ENCODE assay signal across 17 cellular contexts in genomic region chr15:66872394-66872793, GRCh38.
"Had no signal": no experiment of that assay in that cellular context is flagged by ENCODE, and none has a peak within 500 bp of the region (broad histone marks: within the 10 kb centered on the region; RNA-seq: fewer than 3 reads in every experiment).

No MANE protein-coding gene starts in this region.

- H3K27ac Mint-ChIP-seq: activated CD4-positive, alpha-beta memory T cell treated with anti-CD3 and anti-CD28 coated beads, Interleukin-2, amount 10 ng/mL, durations not matched to agents 7 days and 5 days; brain; dendritic cell treated with granulocyte-macrophage colony-stimulating factor and Interleukin-4, amounts not matched to agents 40 ng/mL and 50 ng/mL, for 4 days; effector memory CD8-positive, alpha-beta T cell; mesothelial cell of epicardium; stimulated activated naive B cell treated with anti-CD40 and anti-IgM and Interleukin-4, amounts not matched to agents 10 μg/mL and 1 μg/mL and 100 μg/mL, for 72 hours had no signal

- H3K4me3 ChIP-seq: hepatocyte, transverse colon had no signal

- H3K27me3 ChIP-seq: hepatocyte, transverse colon had no signal

- H3K79me2 ChIP-seq: hepatocyte, parathyroid adenoma had no signal

- H3K9me3 ChIP-seq: transverse colon had no signal

- H3K4me3 Mint-ChIP-seq: activated CD4-positive, alpha-beta memory T cell treated with anti-CD3 and anti-CD28 coated beads, Interleukin-2, amount 10 ng/mL, durations not matched to agents 7 days and 5 days; brain; central memory CD8-positive, alpha-beta T cell; dendritic cell treated with granulocyte-macrophage colony-stimulating factor and Interleukin-4, amounts not matched to agents 40 ng/mL and 50 ng/mL, for 4 days; effector memory CD8-positive, alpha-beta T cell; mesothelial cell of epicardium; neural crest cell; stimulated activated naive B cell treated with anti-CD40 and anti-IgM and Interleukin-4, amounts not matched to agents 10 μg/mL and 1 μg/mL and 100 μg/mL, for 72 hours had no signal

- H3K36me3 Mint-ChIP-seq: brain; stimulated activated naive B cell treated with anti-CD40 and anti-IgM and Interleukin-4, amounts not matched to agents 10 μg/mL and 1 μg/mL and 100 μg/mL, for 72 hours had no signal

- H3K27ac ChIP-seq: epithelial cell of prostate, hepatocyte, parathyroid adenoma, transverse colon had no signal

- H3K4me2 ChIP-seq: hepatocyte had no signal

- H2AFZ ChIP-seq: hepatocyte, parathyroid adenoma had no signal

- H3K4me1 Mint-ChIP-seq: central memory CD8-positive, alpha-beta T cell; neural crest cell had no signal

- DNase-seq: activated CD4-positive, alpha-beta memory T cell treated with anti-CD3 and anti-CD28 coated beads, Interleukin-2, amount 10 ng/mL, durations not matched to agents 7 days and 5 days; activated CD8-positive, alpha-beta memory T cell treated with anti-CD3 and anti-CD28 coated beads, Interleukin-2, amount 50 U/mL, for 4 hours; activated naive CD4-positive, alpha-beta T cell; effector memory CD8-positive, alpha-beta T cell; right cardiac atrium; small intestine; stimulated activated naive B cell treated with anti-CD40 and anti-IgM and Interleukin-4, amounts not matched to agents 10 μg/mL and 1 μg/mL and 100 μg/mL, for 72 hours; substantia nigra; transverse colon had no signal

- H3K9me3 Mint-ChIP-seq: activated CD4-positive, alpha-beta memory T cell treated with anti-CD3 and anti-CD28 coated beads, Interleukin-2, amount 10 ng/mL, durations not matched to agents 7 days and 5 days; central memory CD8-positive, alpha-beta T cell; dendritic cell treated with granulocyte-macrophage colony-stimulating factor and Interleukin-4, amounts not matched to agents 40 ng/mL and 50 ng/mL, for 4 days; effector memory CD8-positive, alpha-beta T cell; neural crest cell; stimulated activated naive B cell treated with anti-CD40 and anti-IgM and Interleukin-4, amounts not matched to agents 10 μg/mL and 1 μg/mL and 100 μg/mL, for 72 hours had no signal

- H3K9ac ChIP-seq: parathyroid adenoma had no signal

- H3K36me3 ChIP-seq: transverse colon had no signal

- ATAC-seq: effector memory CD8-positive, alpha-beta T cell; right cardiac atrium; stimulated activated naive B cell treated with anti-CD40 and anti-IgM and Interleukin-4, amounts not matched to agents 10 μg/mL and 1 μg/mL and 100 μg/mL, for 72 hours had no signal

- H3K4me1 ChIP-seq: parathyroid adenoma, transverse colon had no signal
